Comparison of ENCODE assay signal across 9 cellular contexts in the genomic region with DNA sequence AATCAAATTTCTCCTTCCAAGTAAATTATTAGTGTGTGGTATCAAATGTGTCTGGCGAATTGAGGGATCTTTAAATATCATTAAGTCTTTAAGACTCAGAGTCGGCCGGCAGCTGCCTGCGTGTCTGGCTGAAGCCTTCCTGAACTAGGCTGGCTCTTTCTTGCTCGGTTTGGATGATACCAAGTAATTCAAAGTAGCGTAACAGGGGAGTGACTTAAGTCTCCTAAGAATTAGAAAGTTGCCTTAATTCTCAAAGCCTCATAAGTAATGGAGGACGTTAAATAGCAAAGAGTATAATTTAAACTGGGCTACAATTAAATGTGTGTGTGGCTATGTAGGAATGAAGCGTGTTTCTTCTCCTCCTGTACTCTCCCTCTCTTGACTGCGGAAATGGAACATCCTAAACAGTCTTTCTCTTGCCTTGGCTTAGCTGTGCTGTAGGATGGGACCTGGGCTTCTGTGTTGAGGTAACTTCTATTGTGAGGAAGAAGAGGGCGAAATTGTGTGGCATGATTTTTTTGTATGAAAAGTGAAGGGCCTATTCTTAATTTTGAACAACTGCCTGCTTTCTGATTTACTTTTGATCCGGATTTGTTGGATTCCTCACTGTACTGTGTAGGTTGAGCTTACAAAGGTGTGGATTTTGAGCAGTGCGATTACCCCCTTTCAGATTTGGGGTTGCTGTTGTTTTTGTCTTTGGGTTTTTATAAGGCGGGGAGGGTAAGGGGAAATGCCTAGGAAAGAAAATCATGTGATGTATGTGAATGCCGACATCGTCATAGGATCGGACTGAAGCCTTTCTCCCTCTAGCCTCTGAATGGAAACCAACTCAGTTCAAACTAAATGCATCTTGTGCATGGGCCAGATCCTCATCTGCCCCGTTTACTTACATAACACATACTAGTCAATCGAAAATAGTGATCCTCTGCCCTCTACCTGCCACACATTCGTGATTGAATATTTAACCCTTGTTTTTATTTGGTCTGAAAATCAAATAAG. TPM values are rescaled to one million over a fixed set of nuclear protein-coding genes. Genes with fewer than 3 reads are reported as not detected.
DNase-seq lines count a peak whose midpoint lies in the region; ATAC-seq and TF ChIP-seq lines count a peak whose summit lies in the region.
"Had no signal": no experiment of that assay in that cellular context is flagged by ENCODE, and none has a peak within 500 bp of the region (broad histone marks: within the 10 kb centered on the region; RNA-seq: fewer than 3 reads in every experiment).

No MANE protein-coding gene starts in this region.

- TF ChIP-seq CTCF in endothelial cell (IDR thresholded peaks at IDR 0.05; ENCODE audit: unreplicated experiment) (no peak), mucosa of descending colon (IDR thresholded peaks at IDR 0.05) (no peak)

- H3K9ac ChIP-seq in BLaER1 treated with 17β-estradiol and CSF1 and Interleukin-3, amounts not matched to agents 10 nM and 100 nM, result peak overlapping the region; percentile 77 to 90 (median 86)

- H3K27ac Mint-ChIP-seq in activated CD4-positive, alpha-beta memory T cell treated with anti-CD3 and anti-CD28 coated beads for 36 hours, result no peak overlapping the region
- H3K27ac Mint-ChIP-seq in endothelial cell (ENCODE audit: unreplicated experiment), result no peak overlapping the region
- H3K27ac Mint-ChIP-seq: activated naive CD4-positive, alpha-beta T cell treated with anti-CD3 and anti-CD28 coated beads, Interleukin-2, amount 50 U/mL, for 24 hours had no signal

- no peaks in the 10 kb centered on the region for H3K9me3 Mint-ChIP-seq in activated CD4-positive, alpha-beta memory T cell treated with anti-CD3 and anti-CD28 coated beads for 36 hours
- H3K9me3 Mint-ChIP-seq in endothelial cell (ENCODE audit: unreplicated experiment), result no peaks in the 10 kb centered on the region
- H3K9me3 Mint-ChIP-seq: activated naive CD4-positive, alpha-beta T cell treated with anti-CD3 and anti-CD28 coated beads, Interleukin-2, amount 50 U/mL, for 24 hours had no signal

- H3K9me3 ChIP-seq in BLaER1 treated with 17β-estradiol and CSF1 and Interleukin-3, amounts not matched to agents 10 nM and 100 nM (replicated peaks in 1 of 11), result no peaks in the 10 kb centered on the region
- H3K9me3 ChIP-seq in mucosa of descending colon, result no peaks in the 10 kb centered on the region

- POLR2A ChIA-PET in activated CD4-positive, alpha-beta memory T cell treated with anti-CD3 and anti-CD28 coated beads for 36 hours (lab: Charles Lee), result interaction anchor here (0.7 to 1.5 kb wide), 6 partner anchors 9 to 302 kb away, joined by 3 to 7 read pairs (median 4); a partner anchor contains a TSS

- peak overlapping the region; percentile 50 to 70 (median 60) for H3K4me3 ChIP-seq in BLaER1 treated with 17β-estradiol and CSF1 and Interleukin-3, amounts not matched to agents 10 nM and 100 nM
- peak overlapping the region; percentile 2 for H3K4me3 ChIP-seq in mucosa of descending colon

- peak overlapping the region; percentile 64 to 92 (median 79) for H3K4me2 ChIP-seq in BLaER1 treated with 17β-estradiol and CSF1 and Interleukin-3, amounts not matched to agents 10 nM and 100 nM

- peaks cover 6% of the 10 kb centered on the region for H3K4me1 Mint-ChIP-seq in activated CD4-positive, alpha-beta memory T cell treated with anti-CD3 and anti-CD28 coated beads for 36 hours (ENCODE audit: low read depth)
- H3K4me1 Mint-ChIP-seq in endothelial cell (ENCODE audit: unreplicated experiment), result peaks cover 10% of the 10 kb centered on the region

- peak; percentile 94 for ATAC-seq in GM19035 (IDR thresholded peaks at IDR 0.05; ENCODE audit: unreplicated experiment)
- peak; percentile 89 for ATAC-seq in HG03139 (IDR thresholded peaks at IDR 0.05; ENCODE audit: unreplicated experiment)
- ATAC-seq in mucosa of descending colon, result peak; percentile 91

- H3K36me3 Mint-ChIP-seq in activated CD4-positive, alpha-beta memory T cell treated with anti-CD3 and anti-CD28 coated beads for 36 hours, result peaks cover 1% of the 10 kb centered on the region
- no peaks in the 10 kb centered on the region for H3K36me3 Mint-ChIP-seq in endothelial cell (ENCODE audit: low read depth, unreplicated experiment)
- H3K36me3 Mint-ChIP-seq: activated naive CD4-positive, alpha-beta T cell treated with anti-CD3 and anti-CD28 coated beads, Interleukin-2, amount 50 U/mL, for 24 hours had no signal

- peaks cover 0 to 29% (median 0%) of the 10 kb centered on the region in 11 experiments; a peak in 3 of 22 replicates for H4K20me1 ChIP-seq in BLaER1 treated with 17β-estradiol and CSF1 and Interleukin-3, amounts not matched to agents 10 nM and 100 nM

- DNase-seq in NCI-H524 (lab: John Stamatoyannopoulos, UW) (peak; percentile 79 to 85), endothelial cell (ENCODE audit: low spot score) (peak; percentile 30), mucosa of descending colon (peak; percentile 70 to 83 (median 71))
- DNase-seq in activated CD4-positive, alpha-beta memory T cell treated with anti-CD3 and anti-CD28 coated beads for 36 hours, result peak; percentile 65
- DNase-seq in stimulated activated naive CD4-positive, alpha-beta T cell treated with Interleukin-2 at 50 U/mL for 16 hours (lab: John Stamatoyannopoulos, UW), result peak; percentile 40

- peaks cover 0 to 38% (median 0%) of the 10 kb centered on the region in 11 experiments; a peak in 6 of 22 replicates for H3K36me3 ChIP-seq in BLaER1 treated with 17β-estradiol and CSF1 and Interleukin-3, amounts not matched to agents 10 nM and 100 nM
- no peaks in the 10 kb centered on the region for H3K36me3 ChIP-seq in mucosa of descending colon (ENCODE audit: low read depth)

- H3K27me3 Mint-ChIP-seq in activated CD4-positive, alpha-beta memory T cell treated with anti-CD3 and anti-CD28 coated beads for 36 hours, result no peaks in the 10 kb centered on the region
- no peaks in the 10 kb centered on the region for H3K27me3 Mint-ChIP-seq in endothelial cell (ENCODE audit: unreplicated experiment)
- H3K27me3 Mint-ChIP-seq: activated naive CD4-positive, alpha-beta T cell treated with anti-CD3 and anti-CD28 coated beads, Interleukin-2, amount 50 U/mL, for 24 hours had no signal

- CTCF ChIA-PET in activated CD4-positive, alpha-beta memory T cell treated with anti-CD3 and anti-CD28 coated beads for 36 hours (lab: Charles Lee), result interaction anchor here (0.6 to 2.3 kb wide), 5 partner anchors 10 to 303 kb away, joined by 3 to 14 read pairs (median 5); a partner anchor contains a TSS

- H3K27me3 ChIP-seq in BLaER1 treated with 17β-estradiol and CSF1 and Interleukin-3, amounts not matched to agents 10 nM and 100 nM, result no peaks in the 10 kb centered on the region

- intact Hi-C loops in activated CD4-positive, alpha-beta memory T cell treated with anti-CD3 and anti-CD28 coated beads for 36 hours (cut with micrococcal nuclease), result loop anchor here (1.0 to 5.0 kb wide), 3 partner anchors 30 to 302 kb away; a partner anchor contains a TSS
- intact Hi-C loops in mucosa of descending colon (cut with DNase I, micrococcal nuclease), result no loop called here

- peaks cover 62 to 75% (median 70%) of the 10 kb centered on the region in 10 experiments for H3K4me1 ChIP-seq in BLaER1 treated with 17β-estradiol and CSF1 and Interleukin-3, amounts not matched to agents 10 nM and 100 nM
- peaks cover 26% of the 10 kb centered on the region for H3K4me1 ChIP-seq in mucosa of descending colon (ENCODE audit: low read depth)

- no peak overlapping the region for H3K4me3 Mint-ChIP-seq in activated CD4-positive, alpha-beta memory T cell treated with anti-CD3 and anti-CD28 coated beads for 36 hours
- no peak overlapping the region for H3K4me3 Mint-ChIP-seq in endothelial cell (ENCODE audit: unreplicated experiment)
- H3K4me3 Mint-ChIP-seq: activated naive CD4-positive, alpha-beta T cell treated with anti-CD3 and anti-CD28 coated beads, Interleukin-2, amount 50 U/mL, for 24 hours had no signal

- peak overlapping the region; percentile 85 to 95 (median 93) for H3K27ac ChIP-seq in BLaER1 treated with 17β-estradiol and CSF1 and Interleukin-3, amounts not matched to agents 10 nM and 100 nM

RNA-seq across cellular contexts. Expression of a gene that starts 29.9 kb away (rescaled TPM):
- 10 to 100 TPM; 11.4 to 11.9 TPM for total RNA-seq in activated CD4-positive, alpha-beta memory T cell treated with anti-CD3 and anti-CD28 coated beads for 36 hours
- total RNA-seq in endothelial cell (ENCODE audit: unreplicated experiment) (19.5 TPM), mucosa of descending colon (10 to 100 TPM; 31.8 to 51.3 (median 32.1) TPM)

Comparison
In these comparisons a context has a peak if more than half of its experiments do, and no peak if none do; other contexts are left out.
1. Peak in every context shown above with its lines: DNase-seq, ATAC-seq, H3K4me3 ChIP-seq and H3K27ac ChIP-seq.
2. DNase-seq: peak in every context shown above with its lines; median percentile 82 in NCI-H524; 71 in mucosa of descending colon; 65 in activated CD4-positive, alpha-beta memory T cell treated with anti-CD3 and anti-CD28 coated beads for 36 hours; 40 in stimulated activated naive CD4-positive, alpha-beta T cell treated with Interleukin-2 at 50 U/mL for 16 hours; 30 in endothelial cell.